1 cellular context compared by ENCODE assay signal in the genomic region with DNA sequence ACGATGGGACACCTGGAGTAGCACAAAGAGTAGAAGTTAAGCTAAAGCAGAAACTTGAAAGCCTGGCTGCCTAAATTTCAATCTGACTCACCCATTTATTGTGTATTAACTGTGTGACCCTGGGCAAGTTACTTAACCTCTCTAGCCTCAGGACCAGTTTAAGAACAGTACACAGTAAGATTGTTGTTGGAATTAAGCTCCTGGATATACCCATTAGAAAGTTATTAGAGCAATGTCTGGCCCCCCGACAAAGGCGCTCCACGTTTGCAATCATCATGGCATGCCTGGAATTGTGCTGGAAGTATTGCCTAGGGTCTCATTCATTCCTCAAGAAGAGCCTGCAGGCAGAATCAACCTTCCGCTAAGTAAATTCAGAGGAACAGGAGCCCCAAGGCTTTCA.
TF ChIP-seq lines count a peak whose summit lies in the region.

No MANE protein-coding gene starts in this region.

TF ChIP-seq in GM12878, 131 proteins besides CTCF, POLR2A, EP300 and RAD21:
- TF ChIP-seq TAF1 (IDR thresholded peaks at IDR 0.05; ENCODE audit: borderline replicate concordance, low read depth, low read length): no peak
